Comparison of ENCODE assay signal across 15 cellular contexts in genomic region chr20:43945391-43946205, GRCh38.
"Had no signal": no experiment of that assay in that cellular context is flagged by ENCODE, and none has a peak within 500 bp of the region (broad histone marks: within the 10 kb centered on the region; RNA-seq: fewer than 3 reads in every experiment).

No MANE protein-coding gene starts in this region.

- H3K9me3 Mint-ChIP-seq: activated T-helper 2 cell treated with anti-CD3 and anti-CD28 coated beads, Interferon-gamma antibody, Interleukin-2, Interleukin-4, amounts not matched to agents 10 μg/mL and 5 μg/mL and 100 μg/mL, durations not matched to agents 14 hours and 24 hours and 36 hours; mesothelial cell of epicardium had no signal

- H3K4me1 ChIP-seq: tibial artery, uterus had no signal

- H3K36me3 Mint-ChIP-seq: mesothelial cell of epicardium had no signal

- DNase-seq: activated CD8-positive, alpha-beta memory T cell treated with anti-CD3 and anti-CD28 coated beads, Interleukin-2, amount 50 U/mL, for 48 hours; activated CD8-positive, alpha-beta T cell treated with anti-CD3 and anti-CD28 coated beads, Interleukin-2, amount 10 ng/mL, durations not matched to agents 7 days and 5 days; activated naive CD4-positive, alpha-beta T cell treated with anti-CD3 and anti-CD28 coated beads, Interleukin-2, amount 50 U/mL, for 16 hours; brain microvascular endothelial cell; hippocampal formation; left ventricle myocardium superior; nucleus accumbens; right cardiac atrium; small intestine; tibial artery; uterus had no signal

- H3K9me3 ChIP-seq: tibial artery, uterus had no signal

- H3K4me3 ChIP-seq: tibial artery, uterus had no signal

- ATAC-seq: activated CD8-positive, alpha-beta T cell treated with anti-CD3 and anti-CD28 coated beads, Interleukin-2, amount 10 ng/mL, durations not matched to agents 7 days and 5 days; esophagus mucosa; left ventricle myocardium superior; right cardiac atrium had no signal

- H3K4me3 Mint-ChIP-seq: activated CD8-positive, alpha-beta T cell treated with anti-CD3 and anti-CD28 coated beads, Interleukin-2, amount 10 ng/mL, durations not matched to agents 7 days and 5 days; mesothelial cell of epicardium had no signal

- H3K27ac ChIP-seq: brain microvascular endothelial cell, tibial artery, uterus had no signal

- H3K27me3 ChIP-seq: brain microvascular endothelial cell, uterus had no signal

- H3K27ac Mint-ChIP-seq: activated CD8-positive, alpha-beta T cell treated with anti-CD3 and anti-CD28 coated beads, Interleukin-2, amount 10 ng/mL, durations not matched to agents 7 days and 5 days; activated T-helper 2 cell treated with anti-CD3 and anti-CD28 coated beads, Interferon-gamma antibody, Interleukin-2, Interleukin-4, amounts not matched to agents 10 μg/mL and 5 μg/mL and 100 μg/mL, durations not matched to agents 14 hours and 24 hours and 36 hours; mesothelial cell of epicardium; progenitor cell of endocrine pancreas had no signal

- H3K36me3 ChIP-seq: brain microvascular endothelial cell, tibial artery, uterus had no signal
